1 cellular context compared by ENCODE assay signal in the genomic region with DNA sequence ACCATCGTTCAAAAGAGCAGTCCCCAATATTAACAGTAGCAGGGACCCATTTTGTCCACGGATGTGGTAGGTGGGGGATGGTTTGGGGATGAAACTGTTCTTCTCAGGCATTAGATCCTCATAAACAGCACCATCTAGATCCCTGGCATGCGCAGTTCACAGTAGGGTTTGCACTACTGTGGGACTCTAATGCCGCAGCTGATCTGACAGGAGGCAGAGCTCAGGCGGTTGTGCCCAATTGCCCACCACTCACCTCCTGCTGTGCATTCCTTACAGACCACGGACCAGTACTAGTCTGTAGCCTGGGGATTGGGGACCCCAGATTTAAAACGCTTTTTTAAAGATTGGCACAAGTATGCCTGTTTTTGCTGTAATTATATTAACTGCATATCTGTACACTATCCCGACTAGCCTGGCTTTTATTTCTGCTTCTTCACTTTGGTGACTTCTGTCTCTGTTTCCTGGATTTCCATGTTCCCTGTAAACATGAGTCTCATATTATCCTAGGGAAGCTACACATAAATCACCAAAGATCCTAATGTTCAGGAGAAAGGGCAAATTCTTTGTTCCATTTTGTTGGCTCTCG.
TF ChIP-seq lines count a peak whose summit lies in the region.

No MANE protein-coding gene starts in this region.

TF ChIP-seq in IMR-90, 13 proteins besides CTCF, POLR2A, EP300 and RAD21 (continued from another document):
- TF ChIP-seq USF2 (IDR thresholded peaks at IDR 0.05; ENCODE audit: low read depth, low read length), result no peak
- TF ChIP-seq BHLHE40 (IDR thresholded peaks at IDR 0.05; ENCODE audit: low read depth, low read length), result no peak
- no peak for TF ChIP-seq FOS (IDR thresholded peaks at IDR 0.05; ENCODE audit: low read depth, low read length)
- TF ChIP-seq RFX5 (IDR thresholded peaks at IDR 0.05; ENCODE audit: low read depth, low read length), result no peak
- TF ChIP-seq RCOR1 (IDR thresholded peaks at IDR 0.05; ENCODE audit: insufficient replicate concordance, low read length), result no peak
- TF ChIP-seq, protein P1, sequence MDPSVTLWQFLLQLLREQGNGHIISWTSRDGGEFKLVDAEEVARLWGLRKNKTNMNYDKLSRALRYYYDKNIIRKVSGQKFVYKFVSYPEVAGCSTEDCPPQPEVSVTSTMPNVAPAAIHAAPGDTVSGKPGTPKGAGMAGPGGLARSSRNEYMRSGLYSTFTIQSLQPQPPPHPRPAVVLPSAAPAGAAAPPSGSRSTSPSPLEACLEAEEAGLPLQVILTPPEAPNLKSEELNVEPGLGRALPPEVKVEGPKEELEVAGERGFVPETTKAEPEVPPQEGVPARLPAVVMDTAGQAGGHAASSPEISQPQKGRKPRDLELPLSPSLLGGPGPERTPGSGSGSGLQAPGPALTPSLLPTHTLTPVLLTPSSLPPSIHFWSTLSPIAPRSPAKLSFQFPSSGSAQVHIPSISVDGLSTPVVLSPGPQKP (IDR thresholded peaks at IDR 0.05; ENCODE audit: borderline replicate concordance, low read depth, low read length), result no peak
